Comparison of ENCODE assay signal across 1 cellular context in genomic region chr19:18379803-18380747, GRCh38.
TF ChIP-seq lines count a peak whose summit lies in the region.

No MANE protein-coding gene starts in this region.

TF ChIP-seq in HepG2, 621 proteins besides CTCF, POLR2A, EP300 and RAD21 (continued from another document and continues in another):
- TF ChIP-seq FOXJ3 (CRISPR knock-in tag; IDR thresholded peaks at IDR 0.05; ENCODE audit: borderline replicate concordance) (peak; percentile 98), ZNF564 (CRISPR knock-in tag; IDR thresholded peaks at IDR 0.05) (peak; percentile 91), TBP (CRISPR knock-in tag; IDR thresholded peaks at IDR 0.05) (no peak), ZNF431 (CRISPR knock-in tag; IDR thresholded peaks at IDR 0.05; ENCODE audit: borderline replicate concordance, low read depth) (peak; percentile 53; the same call in 1 of the 2 replicates), ATF7-NPFF (CRISPR knock-in tag; IDR thresholded peaks at IDR 0.05; ENCODE audit: low read depth) (peak; percentile 72; the same call in 1 of the 2 replicates), SP140L (CRISPR knock-in tag; IDR thresholded peaks at IDR 0.05; ENCODE audit: borderline replicate concordance) (no peak), GZF1 (CRISPR knock-in tag; IDR thresholded peaks at IDR 0.05) (no peak), ZNF619 (CRISPR knock-in tag; IDR thresholded peaks at IDR 0.05) (peak; percentile 29; the same call in 1 of the 2 replicates), ZNF17 (CRISPR knock-in tag; IDR thresholded peaks at IDR 0.05) (no peak), KLF13 (CRISPR knock-in tag; IDR thresholded peaks at IDR 0.05) (no peak), ZBTB3 (CRISPR knock-in tag; IDR thresholded peaks at IDR 0.05; ENCODE audit: borderline replicate concordance, low read depth) (no peak; the same call in 1 of the 2 replicates), ZNF33A (CRISPR knock-in tag; IDR thresholded peaks at IDR 0.05; ENCODE audit: borderline replicate concordance) (peak; percentile 75; the same call in 1 of the 2 replicates), ZNF362 (CRISPR knock-in tag; IDR thresholded peaks at IDR 0.05; ENCODE audit: borderline replicate concordance) (peak; percentile 78; the same call in 1 of the 2 replicates), MLX (CRISPR knock-in tag; IDR thresholded peaks at IDR 0.05) (peak; percentile 86), ZNF570 (CRISPR knock-in tag; IDR thresholded peaks at IDR 0.05; ENCODE audit: borderline replicate concordance) (0 out of 2 replicates have a peak, but pooled peaks have one; percentile 57), SNAPC2 (CRISPR knock-in tag; IDR thresholded peaks at IDR 0.05) (peak; percentile 96), DDIT3 (CRISPR knock-in tag; IDR thresholded peaks at IDR 0.05) (no peak), RORA (CRISPR knock-in tag; IDR thresholded peaks at IDR 0.05) (no peak; the same call in 1 of the 2 replicates), ZNF143 (CRISPR knock-in tag; IDR thresholded peaks at IDR 0.05) (peak; percentile 49), ZNF253 (CRISPR knock-in tag; IDR thresholded peaks at IDR 0.05; ENCODE audit: borderline replicate concordance) (no peak), ELF3 (CRISPR knock-in tag; IDR thresholded peaks at IDR 0.05) (peak; percentile 95), HNRNPK (IDR thresholded peaks at IDR 0.05; ENCODE audit: low read depth, low read length, poor library complexity, severe bottlenecking) (no peak), DPF2 (CRISPR knock-in tag; IDR thresholded peaks at IDR 0.05; ENCODE audit: borderline replicate concordance, low read depth) (peak; percentile 68), GLMP (CRISPR knock-in tag; IDR thresholded peaks at IDR 0.05; ENCODE audit: borderline replicate concordance) (no peak), ZNF816 (CRISPR knock-in tag; IDR thresholded peaks at IDR 0.05; ENCODE audit: borderline replicate concordance) (peak; percentile 99), ZNF282 (IDR thresholded peaks at IDR 0.05; ENCODE audit: partially characterized antibody) (no peak), FIP1L1 (IDR thresholded peaks at IDR 0.05; ENCODE audit: borderline replicate concordance, insufficient read depth, low read depth, low read length) (0 out of 2 replicates have a peak, but pooled peaks have one; percentile 49), ZNF333 (CRISPR knock-in tag; IDR thresholded peaks at IDR 0.05; ENCODE audit: borderline replicate concordance) (no peak), HDAC2 (CRISPR knock-in tag; IDR thresholded peaks at IDR 0.05) (peak; percentile 88), NFKB2 (CRISPR knock-in tag; IDR thresholded peaks at IDR 0.05; ENCODE audit: borderline replicate concordance) (peak; percentile 51), RARA (CRISPR knock-in tag; IDR thresholded peaks at IDR 0.05) (peak; percentile 99), STAT5B (CRISPR knock-in tag; IDR thresholded peaks at IDR 0.05) (no peak; the same call in 1 of the 2 replicates), YEATS4 (CRISPR knock-in tag; IDR thresholded peaks at IDR 0.05; ENCODE audit: borderline replicate concordance) (no peak), FUBP1 (CRISPR knock-in tag; IDR thresholded peaks at IDR 0.05; ENCODE audit: borderline replicate concordance) (no peak; the same call in 1 of the 2 replicates), ZNF740 (CRISPR knock-in tag; IDR thresholded peaks at IDR 0.05) (no peak; the same call in 1 of the 2 replicates), POLR2AphosphoS2 (IDR thresholded peaks at IDR 0.05; ENCODE audit: low read depth, low read length) (no peak), ZMYM4 (CRISPR knock-in tag; IDR thresholded peaks at IDR 0.05) (peak; percentile 87), NFIC (IDR thresholded peaks at IDR 0.05; ENCODE audit: low read length) (peak; percentile 96), CBFB (CRISPR knock-in tag; IDR thresholded peaks at IDR 0.05) (peak; percentile 94), ARHGAP35 (CRISPR knock-in tag; IDR thresholded peaks at IDR 0.05; ENCODE audit: borderline replicate concordance) (peak; percentile 28; the same call in 1 of the 2 replicates), ZNF674 (CRISPR knock-in tag; IDR thresholded peaks at IDR 0.05; ENCODE audit: low read depth) (no peak), NFE2L2 (IDR thresholded peaks at IDR 0.05; ENCODE audit: low read length) (peak; percentile 87), MTA1 (CRISPR knock-in tag; IDR thresholded peaks at IDR 0.05; ENCODE audit: borderline replicate concordance) (peak; percentile 95), ZNF263 (CRISPR knock-in tag; IDR thresholded peaks at IDR 0.05) (peak; percentile 55; the same call in 1 of the 2 replicates), SYNCRIP (IDR thresholded peaks at IDR 0.05; ENCODE audit: insufficient read depth, low read depth, low read length) (no peak), SRY (CRISPR knock-in tag; IDR thresholded peaks at IDR 0.05) (peak; percentile 85; the same call in 1 of the 2 replicates), ZNF749 (CRISPR knock-in tag; IDR thresholded peaks at IDR 0.05; ENCODE audit: borderline replicate concordance) (peak; percentile 72; the same call in 1 of the 2 replicates)
- TF ChIP-seq, protein P1, sequence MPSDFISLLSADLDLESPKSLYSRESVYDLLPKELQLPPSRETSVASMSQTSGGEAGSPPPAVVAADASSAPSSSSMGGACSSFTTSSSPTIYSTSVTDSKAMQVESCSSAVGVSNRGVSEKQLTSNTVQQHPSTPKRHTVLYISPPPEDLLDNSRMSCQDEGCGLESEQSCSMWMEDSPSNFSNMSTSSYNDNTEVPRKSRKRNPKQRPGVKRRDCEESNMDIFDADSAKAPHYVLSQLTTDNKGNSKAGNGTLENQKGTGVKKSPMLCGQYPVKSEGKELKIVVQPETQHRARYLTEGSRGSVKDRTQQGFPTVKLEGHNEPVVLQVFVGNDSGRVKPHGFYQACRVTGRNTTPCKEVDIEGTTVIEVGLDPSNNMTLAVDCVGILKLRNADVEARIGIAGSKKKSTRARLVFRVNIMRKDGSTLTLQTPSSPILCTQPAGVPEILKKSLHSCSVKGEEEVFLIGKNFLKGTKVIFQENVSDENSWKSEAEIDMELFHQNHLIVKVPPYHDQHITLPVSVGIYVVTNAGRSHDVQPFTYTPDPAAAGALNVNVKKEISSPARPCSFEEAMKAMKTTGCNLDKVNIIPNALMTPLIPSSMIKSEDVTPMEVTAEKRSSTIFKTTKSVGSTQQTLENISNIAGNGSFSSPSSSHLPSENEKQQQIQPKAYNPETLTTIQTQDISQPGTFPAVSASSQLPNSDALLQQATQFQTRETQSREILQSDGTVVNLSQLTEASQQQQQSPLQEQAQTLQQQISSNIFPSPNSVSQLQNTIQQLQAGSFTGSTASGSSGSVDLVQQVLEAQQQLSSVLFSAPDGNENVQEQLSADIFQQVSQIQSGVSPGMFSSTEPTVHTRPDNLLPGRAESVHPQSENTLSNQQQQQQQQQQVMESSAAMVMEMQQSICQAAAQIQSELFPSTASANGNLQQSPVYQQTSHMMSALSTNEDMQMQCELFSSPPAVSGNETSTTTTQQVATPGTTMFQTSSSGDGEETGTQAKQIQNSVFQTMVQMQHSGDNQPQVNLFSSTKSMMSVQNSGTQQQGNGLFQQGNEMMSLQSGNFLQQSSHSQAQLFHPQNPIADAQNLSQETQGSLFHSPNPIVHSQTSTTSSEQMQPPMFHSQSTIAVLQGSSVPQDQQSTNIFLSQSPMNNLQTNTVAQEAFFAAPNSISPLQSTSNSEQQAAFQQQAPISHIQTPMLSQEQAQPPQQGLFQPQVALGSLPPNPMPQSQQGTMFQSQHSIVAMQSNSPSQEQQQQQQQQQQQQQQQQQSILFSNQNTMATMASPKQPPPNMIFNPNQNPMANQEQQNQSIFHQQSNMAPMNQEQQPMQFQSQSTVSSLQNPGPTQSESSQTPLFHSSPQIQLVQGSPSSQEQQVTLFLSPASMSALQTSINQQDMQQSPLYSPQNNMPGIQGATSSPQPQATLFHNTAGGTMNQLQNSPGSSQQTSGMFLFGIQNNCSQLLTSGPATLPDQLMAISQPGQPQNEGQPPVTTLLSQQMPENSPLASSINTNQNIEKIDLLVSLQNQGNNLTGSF (CRISPR knock-in tag; IDR thresholded peaks at IDR 0.05): no peak; the same call in 1 of the 2 replicates
- TF ChIP-seq, protein P2, sequence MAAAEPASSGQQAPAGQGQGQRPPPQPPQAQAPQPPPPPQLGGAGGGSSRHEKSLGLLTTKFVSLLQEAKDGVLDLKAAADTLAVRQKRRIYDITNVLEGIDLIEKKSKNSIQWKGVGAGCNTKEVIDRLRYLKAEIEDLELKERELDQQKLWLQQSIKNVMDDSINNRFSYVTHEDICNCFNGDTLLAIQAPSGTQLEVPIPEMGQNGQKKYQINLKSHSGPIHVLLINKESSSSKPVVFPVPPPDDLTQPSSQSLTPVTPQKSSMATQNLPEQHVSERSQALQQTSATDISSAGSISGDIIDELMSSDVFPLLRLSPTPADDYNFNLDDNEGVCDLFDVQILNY (CRISPR knock-in tag; conservative IDR thresholded peaks at IDR 0.05): no peak
- TF ChIP-seq, protein P3, sequence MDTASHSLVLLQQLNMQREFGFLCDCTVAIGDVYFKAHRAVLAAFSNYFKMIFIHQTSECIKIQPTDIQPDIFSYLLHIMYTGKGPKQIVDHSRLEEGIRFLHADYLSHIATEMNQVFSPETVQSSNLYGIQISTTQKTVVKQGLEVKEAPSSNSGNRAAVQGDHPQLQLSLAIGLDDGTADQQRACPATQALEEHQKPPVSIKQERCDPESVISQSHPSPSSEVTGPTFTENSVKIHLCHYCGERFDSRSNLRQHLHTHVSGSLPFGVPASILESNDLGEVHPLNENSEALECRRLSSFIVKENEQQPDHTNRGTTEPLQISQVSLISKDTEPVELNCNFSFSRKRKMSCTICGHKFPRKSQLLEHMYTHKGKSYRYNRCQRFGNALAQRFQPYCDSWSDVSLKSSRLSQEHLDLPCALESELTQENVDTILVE (CRISPR knock-in tag; IDR thresholded peaks at IDR 0.05): peak; percentile 95
- TF ChIP-seq, protein P4, sequence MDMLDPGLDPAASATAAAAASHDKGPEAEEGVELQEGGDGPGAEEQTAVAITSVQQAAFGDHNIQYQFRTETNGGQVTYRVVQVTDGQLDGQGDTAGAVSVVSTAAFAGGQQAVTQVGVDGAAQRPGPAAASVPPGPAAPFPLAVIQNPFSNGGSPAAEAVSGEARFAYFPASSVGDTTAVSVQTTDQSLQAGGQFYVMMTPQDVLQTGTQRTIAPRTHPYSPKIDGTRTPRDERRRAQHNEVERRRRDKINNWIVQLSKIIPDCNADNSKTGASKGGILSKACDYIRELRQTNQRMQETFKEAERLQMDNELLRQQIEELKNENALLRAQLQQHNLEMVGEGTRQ (IDR thresholded peaks at IDR 0.05; ENCODE audit: low read depth, low read length): no peak
- TF ChIP-seq, protein P4 (CRISPR knock-in tag; IDR thresholded peaks at IDR 0.05; ENCODE audit: borderline replicate concordance): 0 out of 2 replicates have a peak, but pooled peaks have one; percentile 19
- TF ChIP-seq, protein P5, sequence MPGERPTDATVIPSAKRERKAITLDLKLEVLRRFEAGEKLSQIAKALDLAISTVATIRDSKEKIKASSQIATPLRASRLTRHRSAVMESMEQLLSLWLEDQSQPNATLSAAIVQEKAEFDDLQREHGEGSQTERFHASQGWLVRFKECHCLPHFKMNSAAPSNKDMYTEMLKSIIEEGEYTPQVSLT (CRISPR knock-in tag; IDR thresholded peaks at IDR 0.05; ENCODE audit: borderline replicate concordance, low read depth): no peak
